ENCODE assay signal across 11 cellular contexts in genomic region chr12:106343213-106343509, GRCh38. TPM values are rescaled to one million over a fixed set of nuclear protein-coding genes. Genes with fewer than 3 reads are reported as not detected.
DNase-seq lines count a peak whose midpoint lies in the region; ATAC-seq and TF ChIP-seq lines count a peak whose summit lies in the region.
"Had no signal": no experiment of that assay in that cellular context is flagged by ENCODE, and none has a peak within 500 bp of the region (broad histone marks: within the 10 kb centered on the region; RNA-seq: fewer than 3 reads in every experiment).

No MANE protein-coding gene starts in this region.

- H3K9me3 ChIP-seq in PC-3 (ENCODE audit: low read length) (no peaks in the 10 kb centered on the region), endocrine pancreas (ENCODE audit: control insufficient read depth, low read length) (no peaks in the 10 kb centered on the region), liver (ENCODE audit: control insufficient read depth in 4 of 4, low read length in 3 of 4) (no peaks in the 10 kb centered on the region), smooth muscle cell (replicated peaks; ENCODE audit: low read depth) (no peaks in the 10 kb centered on the region)

- no TSS peak for BruUV-seq in PC-3 (replicated peaks; lab: Mats Ljungman, UMichigan)

- no peak for TF ChIP-seq RAD21 in liver (IDR thresholded peaks at IDR 0.05)

- H4K20me1 ChIP-seq in PC-3 (ENCODE audit: low read length) (no peaks in the 10 kb centered on the region), smooth muscle cell (ENCODE audit: low read depth) (no peaks in the 10 kb centered on the region)

- H3K4me1 Mint-ChIP-seq in progenitor cell of endocrine pancreas (ENCODE audit: low read depth) = peaks cover 34% of the 10 kb centered on the region

- TF ChIP-seq CTCF in PC-3 (conservative IDR thresholded peaks at IDR 0.05; ENCODE audit: low read depth, low read length) (no peak), liver (IDR thresholded peaks at IDR 0.05; ENCODE audit: low read depth, low read length, missing input control) (no peak), smooth muscle cell (IDR thresholded peaks at IDR 0.05; ENCODE audit: borderline replicate concordance, insufficient read depth, poor library complexity, severe bottlenecking) (no peak), progenitor cell of endocrine pancreas (IDR thresholded peaks at IDR 0.05; ENCODE audit: unreplicated experiment) (no peak)

- H2AFZ ChIP-seq in PC-3 (ENCODE audit: low read length) (peak overlapping the region; percentile 73), smooth muscle cell (ENCODE audit: low read depth) (peak overlapping the region; percentile 90)

- no peak overlapping the region for H3K4me3 Mint-ChIP-seq in progenitor cell of endocrine pancreas (ENCODE audit: low read depth)
- H3K4me3 Mint-ChIP-seq: CD4-positive, CD25-positive, alpha-beta regulatory T cell; endodermal cell had no signal

- no peaks in the 10 kb centered on the region for H3K27me3 Mint-ChIP-seq in progenitor cell of endocrine pancreas
- H3K27me3 Mint-ChIP-seq: CD4-positive, CD25-positive, alpha-beta regulatory T cell had no signal

- no peaks in the 10 kb centered on the region for H3K79me2 ChIP-seq in PC-3 (ENCODE audit: low read length)
- H3K79me2 ChIP-seq in smooth muscle cell (ENCODE audit: low read depth) = no peaks in the 10 kb centered on the region

- intact Hi-C loops in PC-3 (cut with micrococcal nuclease) = loop anchor here (5.0 kb wide), 2 partner anchors 56 to 96 kb away; partner anchors contain the start of gene CKAP4

- H3K27ac Mint-ChIP-seq in progenitor cell of endocrine pancreas = no peak overlapping the region
- H3K27ac Mint-ChIP-seq: endodermal cell had no signal

- peak overlapping the region; percentile 54 for H3K27ac ChIP-seq in PC-3 (ENCODE audit: low read length)
- H3K27ac ChIP-seq in liver (ENCODE audit: low read depth in 1 of 2, low read length in 2 of 2) = peak overlapping the region; percentile 50 to 52
- peak overlapping the region; percentile 80 for H3K27ac ChIP-seq in smooth muscle cell (ENCODE audit: low read depth)

- peaks cover 3% of the 10 kb centered on the region for H3K36me3 Mint-ChIP-seq in progenitor cell of endocrine pancreas (ENCODE audit: insufficient read depth)

- H3K9ac ChIP-seq in PC-3 (ENCODE audit: low read length) (peak overlapping the region; percentile 4; the same call in 1 of the 2 replicates), endocrine pancreas (ENCODE audit: control insufficient read depth, insufficient read depth, low read length) (no peak overlapping the region), liver (ENCODE audit: low read depth in 1 of 2, low read length in 2 of 2) (peak overlapping the region in 1 of 2 donors; percentile 66), smooth muscle cell (ENCODE audit: low read depth) (peak overlapping the region; percentile 45)

- H3K27me3 ChIP-seq in PC-3 (ENCODE audit: low read length) = no peaks in the 10 kb centered on the region
- no peaks in the 10 kb centered on the region for H3K27me3 ChIP-seq in endocrine pancreas (ENCODE audit: control insufficient read depth, insufficient read depth, low read length)
- H3K27me3 ChIP-seq in liver (ENCODE audit: control insufficient read depth in 4 of 4, insufficient read depth in 4 of 4, low read length in 3 of 4) = no peaks in the 10 kb centered on the region
- no peaks in the 10 kb centered on the region for H3K27me3 ChIP-seq in smooth muscle cell (ENCODE audit: low read depth)

- H3K9me2 ChIP-seq in PC-3 (replicated peaks; ENCODE audit: low read length) = no peaks in the 10 kb centered on the region

- H3K4me1 ChIP-seq in PC-3 (ENCODE audit: insufficient read depth, low read length) (peaks cover 15% of the 10 kb centered on the region), endocrine pancreas (ENCODE audit: control insufficient read depth, insufficient read depth, low read length) (peaks cover 8% of the 10 kb centered on the region), liver (ENCODE audit: control insufficient read depth in 4 of 4, insufficient read depth in 4 of 4, low read length in 3 of 4) (peaks cover 2 to 14% (median 10%) of the 10 kb centered on the region in 4 donors), smooth muscle cell (ENCODE audit: low read depth) (peaks cover 6% of the 10 kb centered on the region)

- ATAC-seq in PC-3 = no peak; the same call in 1 of the 2 replicates
- no peak for ATAC-seq in HG02870 (IDR thresholded peaks at IDR 0.05; ENCODE audit: unreplicated experiment)

- H3F3A ChIP-seq in PC-3 (ENCODE audit: low read length, unreplicated experiment) = no peaks in the 10 kb centered on the region
- peaks cover 23% of the 10 kb centered on the region for H3F3A ChIP-seq in smooth muscle cell (ENCODE audit: low read depth)

- 69% methylated on average over 2 of the region's 2 CpGs for WGBS in liver
- 68% methylated on average over 2 of the region's 2 CpGs for WGBS in smooth muscle cell (ENCODE audit: low lambda C conversion rate)

- no peaks in the 10 kb centered on the region for H3K36me3 ChIP-seq in PC-3 (ENCODE audit: low read depth, low read length)
- no peaks in the 10 kb centered on the region for H3K36me3 ChIP-seq in endocrine pancreas (ENCODE audit: control insufficient read depth, insufficient read depth, low read length)
- no peaks in the 10 kb centered on the region for H3K36me3 ChIP-seq in liver (ENCODE audit: control insufficient read depth in 4 of 4, insufficient read depth in 3 of 4, low read depth in 1 of 4, low read length in 3 of 4)
- H3K36me3 ChIP-seq in smooth muscle cell (ENCODE audit: low read depth) = no peaks in the 10 kb centered on the region

- H3K4me2 ChIP-seq in PC-3 (ENCODE audit: low read length) (peak overlapping the region; percentile 75), smooth muscle cell (peak overlapping the region; percentile 80)

- H3K9me3 Mint-ChIP-seq in progenitor cell of endocrine pancreas (ENCODE audit: low read depth) = no peaks in the 10 kb centered on the region
- H3K9me3 Mint-ChIP-seq: CD4-positive, CD25-positive, alpha-beta regulatory T cell; endodermal cell had no signal

- POLR2A ChIA-PET in PC-3 (lab: Charles Lee; ENCODE audit: unreplicated experiment) = interaction anchor here (1.0 kb wide), 1 partner anchor 14 kb away, joined by 5 read pairs; the partner anchor contains the start of gene POLR3B

- H3K4me3 ChIP-seq in PC-3 (ENCODE audit: low read length) = peak overlapping the region; percentile 56
- H3K4me3 ChIP-seq in endocrine pancreas (ENCODE audit: control insufficient read depth, insufficient read depth, low read length) = peak overlapping the region; percentile 19
- H3K4me3 ChIP-seq in liver (ENCODE audit: low read depth in 1 of 3, low read length in 3 of 3) = no peak overlapping the region
- H3K4me3 ChIP-seq in smooth muscle cell = peak overlapping the region; percentile 21

- DNase-seq in PC-3 = no peak
- no peak for DNase-seq in smooth muscle cell (lab: John Stamatoyannopoulos, UW; ENCODE audit: unreplicated experiment)
- DNase-seq in UCSD-AML1 (lab: John Stamatoyannopoulos, UW; ENCODE audit: unreplicated experiment) = no peak
- DNase-seq in NCI-H2107 (lab: John Stamatoyannopoulos, UW) = no peak
- DNase-seq in progenitor cell of endocrine pancreas (ENCODE audit: low spot score, unreplicated experiment) = no peak
- DNase-seq: CD4-positive, CD25-positive, alpha-beta regulatory T cell; endodermal cell; NCI-H2029 had no signal

- CTCF ChIA-PET in PC-3 (lab: Charles Lee) = interaction anchor here (1.1 kb wide), 1 partner anchor 116 kb away, joined by 6 read pairs; no protein-coding TSS in a partner anchor

TF ChIP-seq in liver, 16 proteins besides CTCF, POLR2A, EP300 and RAD21 (continues in another document):
- TF ChIP-seq TAF1 (conservative IDR thresholded peaks at IDR 0.05) = no peak
- no peak for TF ChIP-seq EGR1 (IDR thresholded peaks at IDR 0.05; ENCODE audit: low read depth in 2 of 2)
- no peak for TF ChIP-seq NR2F2 (IDR thresholded peaks at IDR 0.05)
- TF ChIP-seq SP1 (IDR thresholded peaks at IDR 0.05) = no peak
- TF ChIP-seq GABPA (IDR thresholded peaks at IDR 0.05 in 1 of 2, conservative IDR thresholded peaks at IDR 0.05 in 1 of 2) = no peak
- no peak for TF ChIP-seq ATF3 (IDR thresholded peaks at IDR 0.05)
- TF ChIP-seq JUND (IDR thresholded peaks at IDR 0.05) = no peak
- no peak for TF ChIP-seq ZBTB33 (IDR thresholded peaks at IDR 0.05)

RNA-seq across cellular contexts. Expression of gene POLR3B, which starts 14.4 kb away (rescaled TPM):
- total RNA-seq in PC-3 (2014; rRNA removed) (23.4 and 24.3 TPM in 2 replicates), liver (10 to 100 TPM in 1 of 2 donors, 1 to 10 TPM in 1; 8.4 to 12.2 TPM), smooth muscle cell (7.5 and 11.7 TPM in 2 replicates), progenitor cell of endocrine pancreas (11.8 and 12.3 TPM in 2 replicates)
- polyA plus RNA-seq in liver (1 to 10 TPM; 5.4 to 5.6 TPM), smooth muscle cell (4.8 and 7.3 TPM in 2 replicates)

RNA-seq across cellular contexts. Expression of gene TCP11L2, which starts 40.6 kb away (rescaled TPM):
- total RNA-seq in PC-3 (2014; rRNA removed) (10.1 and 12.1 TPM in 2 replicates), liver (10 to 100 TPM in 1 of 2 donors, 1 to 10 TPM in 1; 9.2 to 98.1 TPM), smooth muscle cell (15.1 and 19.1 TPM in 2 replicates), progenitor cell of endocrine pancreas (14.8 and 16.1 TPM in 2 replicates)
- polyA plus RNA-seq in liver (1 to 10 TPM; 2.5 to 2.6 TPM), smooth muscle cell (2.4 and 3.5 TPM in 2 replicates)

Comparison
In these comparisons a context has a peak if more than half of its experiments do, and no peak if none do; other contexts are left out.
1. H3K4me3 ChIP-seq: peak in PC-3 (single experiment), endocrine pancreas (single experiment) and smooth muscle cell (single experiment); none in liver (0 of 3).
2. Peak in every context shown above with its lines, with median percentiles within 50 percentile points of each other: H3K27ac ChIP-seq.